ENCODE assay signal across 8 cellular contexts in the genomic region with DNA sequence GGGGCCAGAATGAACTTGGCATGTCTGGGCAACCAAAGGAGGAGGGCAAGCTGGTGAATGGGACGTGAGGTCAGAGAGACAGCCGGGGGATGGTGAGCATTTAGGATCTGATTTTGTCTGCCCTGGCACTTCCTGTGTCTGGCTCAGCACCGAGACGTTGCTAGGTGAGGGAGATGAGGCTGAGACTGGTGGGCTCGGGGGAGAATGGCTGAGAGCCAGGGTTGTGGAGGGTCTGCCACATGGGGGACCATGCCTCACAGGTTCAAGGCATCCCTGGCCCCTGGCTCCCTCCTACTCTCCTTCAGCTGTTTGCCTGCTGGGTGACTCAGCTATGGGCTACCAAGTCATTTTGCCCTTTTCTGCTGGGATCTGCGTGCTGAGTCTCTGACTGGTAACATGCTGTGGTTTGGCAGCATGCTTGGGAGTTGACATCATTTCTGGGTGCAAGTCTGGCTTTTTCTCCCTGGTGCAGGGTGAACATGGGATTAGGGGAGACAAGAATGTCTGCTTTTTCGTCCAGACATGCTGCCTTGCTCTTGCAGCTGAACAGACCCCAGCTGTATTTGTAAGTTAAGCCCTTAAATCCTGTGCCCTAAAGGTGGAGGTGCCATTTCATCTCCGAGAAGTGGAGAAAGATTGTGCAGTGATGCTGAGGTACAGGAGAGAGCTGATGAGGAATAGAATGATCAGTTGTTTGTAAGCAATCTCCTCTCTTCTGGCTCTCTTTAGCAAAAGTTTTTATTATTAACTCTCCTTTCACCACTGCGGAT. TPM values are rescaled to one million over a fixed set of nuclear protein-coding genes. Genes with fewer than 3 reads are reported as not detected.
DNase-seq lines count a peak whose midpoint lies in the region; ATAC-seq and TF ChIP-seq lines count a peak whose summit lies in the region.

No MANE protein-coding gene starts in this region.

- H3K4me1 Mint-ChIP-seq in endothelial cell (ENCODE audit: unreplicated experiment): peaks cover 10% of the 10 kb centered on the region

- POLR2A ChIA-PET in BJ (lab: Charles Lee): no interaction called here

- H3K36me3 ChIP-seq in BJ (ENCODE audit: control insufficient read depth, insufficient read depth, low read length) (0 out of 2 replicates have a peak, but pooled peaks cover 3% of the 10 kb centered on the region), ovary (no peaks in the 10 kb centered on the region)

- peaks cover 18% of the 10 kb centered on the region for H3K4me1 ChIP-seq in ovary (ENCODE audit: insufficient read depth)

- no peak overlapping the region for H3K4me3 Mint-ChIP-seq in endothelial cell (ENCODE audit: unreplicated experiment)

- H3K9me3 ChIP-seq in ovary: no peaks in the 10 kb centered on the region

- ATAC-seq in activated CD4-positive, CD25-positive, alpha-beta regulatory T cell treated with anti-CD3 and anti-CD28 coated beads, Interleukin-2, amount 50 U/mL, for 24 hours: peak; percentile 95 to 98
- ATAC-seq in HG03460 (IDR thresholded peaks at IDR 0.05; ENCODE audit: unreplicated experiment) (no peak), GM21576 (IDR thresholded peaks at IDR 0.05; ENCODE audit: unreplicated experiment) (no peak)

- no peak for TF ChIP-seq CTCF in BJ (IDR thresholded peaks at IDR 0.05; ENCODE audit: insufficient read depth, low read depth, low read length)
- TF ChIP-seq CTCF in endothelial cell (IDR thresholded peaks at IDR 0.05; ENCODE audit: unreplicated experiment): no peak
- no peak for TF ChIP-seq CTCF in ovary (IDR thresholded peaks at IDR 0.05)

- H3K9me3 Mint-ChIP-seq in endothelial cell (ENCODE audit: unreplicated experiment): no peaks in the 10 kb centered on the region

- DNase-seq in BJ (ENCODE audit: low read depth) (peak; percentile 88), HS-27A (ENCODE audit: low read depth) (peak; percentile 96), endothelial cell (ENCODE audit: low spot score) (no peak), ovary (peak; percentile 55 to 63 (median 60)), DMS114 treated with DMSO at 0.1 percent for 48 hours (lab: John Stamatoyannopoulos, UW; ENCODE audit: unreplicated experiment) (no peak)

- WGBS in ovary, 3 donors: 37 to 47% (median 45%) methylated on average over 9 of the region's 9 CpGs

- TF ChIP-seq EP300 in ovary (IDR thresholded peaks at IDR 0.05): no peak

- CTCF ChIA-PET in BJ (lab: Yijun Ruan, JAX): interaction anchor here (1.3 kb wide), 1 partner anchor 18 kb away, joined by 3 read pairs; no protein-coding TSS in a partner anchor

- H3K27me3 ChIP-seq in BJ (ENCODE audit: control insufficient read depth, insufficient read depth, low read length) (no peaks in the 10 kb centered on the region), ovary (no peaks in the 10 kb centered on the region)

- H3K36me3 Mint-ChIP-seq in endothelial cell (ENCODE audit: low read depth, unreplicated experiment): peaks cover 12% of the 10 kb centered on the region

- H3K4me3 ChIP-seq in BJ (ENCODE audit: low read depth, low read length): no peak overlapping the region
- H3K4me3 ChIP-seq in ovary: no peak overlapping the region

- TF ChIP-seq POLR2A in ovary (IDR thresholded peaks at IDR 0.05): no peak

- peak overlapping the region; percentile 13 for H3K27ac Mint-ChIP-seq in endothelial cell (ENCODE audit: unreplicated experiment)

- peaks cover 12% of the 10 kb centered on the region for H3K27me3 Mint-ChIP-seq in endothelial cell (ENCODE audit: unreplicated experiment)

- peak overlapping the region in 1 of 2 donors; percentile 36 for H3K27ac ChIP-seq in ovary

- intact Hi-C loops in ovary (cut with DNase I): no loop called here

RNA-seq across cellular contexts. Expression of a gene that starts 17.6 kb away (rescaled TPM):
- polyA plus RNA-seq in BJ (2011; rRNA removed) (70.6 and 90.9 TPM in 2 replicates), ovary (100 to 1,000 TPM in 1 of 2 donors, 10 to 100 TPM in 1; 53.6 to 142 TPM)
- polyA minus RNA-seq in BJ (2011; rRNA and poly(A)+ RNA removed): 54.5 and 58.4 TPM in 2 replicates
- total RNA-seq in endothelial cell (ENCODE audit: unreplicated experiment) (74.8 TPM), ovary (10 to 100 TPM; 38.6 to 95.7 (median 83.7) TPM)

Comparison
In these comparisons a context has a peak if more than half of its experiments do, and no peak if none do; other contexts are left out.
1. DNase-seq: peak in BJ (single experiment), HS-27A (single experiment) and ovary (5 of 5); none in endothelial cell (single experiment) and DMS114 treated with DMSO at 0.1 percent for 48 hours (single experiment).
2. ATAC-seq: peak in activated CD4-positive, CD25-positive, alpha-beta regulatory T cell treated with anti-CD3 and anti-CD28 coated beads, Interleukin-2, amount 50 U/mL, for 24 hours (2 of 2); none in HG03460 (single experiment) and GM21576 (single experiment).